ENCODE assay signal across 8 cellular contexts in genomic region chr5:10600629-10601245, GRCh38. TPM values are rescaled to one million over a fixed set of nuclear protein-coding genes. Genes with fewer than 3 reads are reported as not detected.
DNase-seq lines count a peak whose midpoint lies in the region; ATAC-seq and TF ChIP-seq lines count a peak whose summit lies in the region.

No MANE protein-coding gene starts in this region.

- no peaks in the 10 kb centered on the region for H3K36me3 Mint-ChIP-seq in MCF 10A (ENCODE audit: insufficient read depth, unreplicated experiment)
- peaks cover 58 to 71% of the 10 kb centered on the region in 2 donors for H3K36me3 Mint-ChIP-seq in stimulated activated naive B cell treated with anti-CD40 and anti-IgM and Interleukin-4, amounts not matched to agents 10 μg/mL and 1 μg/mL and 100 μg/mL, for 72 hours

- POLR2A ChIA-PET in MCF 10A (lab: Yijun Ruan, JAX), result interaction anchor here (0.7 to 2.4 kb wide), 17 partner anchors 8 to 619 kb away, joined by 3 to 10 read pairs (median 4); partner anchors contain the start of genes ANKRD33B and MARCHF6

- BruUV-seq in MCF 10A (replicated peaks; lab: Mats Ljungman, UMichigan), result no TSS peak

- peak overlapping the region; percentile 96 for H3K27ac Mint-ChIP-seq in MCF 10A (ENCODE audit: low read depth, unreplicated experiment)
- H3K27ac Mint-ChIP-seq in stimulated activated naive B cell treated with anti-CD40 and anti-IgM and Interleukin-4, amounts not matched to agents 10 μg/mL and 1 μg/mL and 100 μg/mL, for 72 hours, result peak overlapping the region; percentile 94

- H3K4me1 Mint-ChIP-seq in MCF 10A (ENCODE audit: insufficient read depth, unreplicated experiment), result peaks cover 40% of the 10 kb centered on the region
- peaks cover 57 to 76% of the 10 kb centered on the region in 2 donors for H3K4me1 Mint-ChIP-seq in stimulated activated naive B cell treated with anti-CD40 and anti-IgM and Interleukin-4, amounts not matched to agents 10 μg/mL and 1 μg/mL and 100 μg/mL, for 72 hours

- H3K4me3 Mint-ChIP-seq in MCF 10A (ENCODE audit: unreplicated experiment), result peak overlapping the region; percentile 72
- peak overlapping the region; percentile 36 to 75 for H3K4me3 Mint-ChIP-seq in stimulated activated naive B cell treated with anti-CD40 and anti-IgM and Interleukin-4, amounts not matched to agents 10 μg/mL and 1 μg/mL and 100 μg/mL, for 72 hours

- H3K9me3 Mint-ChIP-seq in MCF 10A (ENCODE audit: unreplicated experiment), result no peaks in the 10 kb centered on the region
- H3K9me3 Mint-ChIP-seq in stimulated activated naive B cell treated with anti-CD40 and anti-IgM and Interleukin-4, amounts not matched to agents 10 μg/mL and 1 μg/mL and 100 μg/mL, for 72 hours, result peaks cover 0 to 9% of the 10 kb centered on the region in 2 donors

- CTCF ChIA-PET in MCF 10A (lab: Yijun Ruan, JAX), result interaction anchor here (0.6 to 1.0 kb wide), 5 partner anchors 25 to 214 kb away, joined by 3 read pairs; no protein-coding TSS in a partner anchor

- no peak for TF ChIP-seq CTCF in MCF 10A (IDR thresholded peaks at IDR 0.05; ENCODE audit: unreplicated experiment)

- intact Hi-C loops in MCF 10A (cut with micrococcal nuclease), result loop anchor here (1.0 to 2.0 kb wide), 2 partner anchors 28 to 36 kb away; partner anchors contain the start of gene ANKRD33B

- ATAC-seq in GM19468 (IDR thresholded peaks at IDR 0.05; ENCODE audit: extremely low read depth, unreplicated experiment), result peak; percentile 78
- ATAC-seq in HG03460 (IDR thresholded peaks at IDR 0.05; ENCODE audit: unreplicated experiment), result peak; percentile 74
- ATAC-seq in stimulated activated naive B cell treated with anti-CD40 and anti-IgM and Interleukin-4, amounts not matched to agents 10 μg/mL and 1 μg/mL and 100 μg/mL, for 72 hours (replicated peaks), result peak; percentile 86 to 91

- peak; percentile 42 for DNase-seq in DMS53 treated with DMSO at 0.1 percent for 48 hours (lab: John Stamatoyannopoulos, UW; ENCODE audit: unreplicated experiment)
- DNase-seq in MCF 10A (ENCODE audit: unreplicated experiment), result peak; percentile 69
- peak; percentile 60 for DNase-seq in stimulated activated naive B cell treated with anti-CD40 and anti-IgM and Interleukin-4, amounts not matched to agents 10 μg/mL and 1 μg/mL and 100 μg/mL, for 72 hours
- no peak for DNase-seq in NCI-H1092 (lab: John Stamatoyannopoulos, UW)
- no peak for DNase-seq in activated gamma-delta T cell treated with Interleukin-2 at 50 U/mL for 16 hours
- no peak for DNase-seq in central memory CD4-positive, alpha-beta T cell

- H3K27me3 Mint-ChIP-seq in MCF 10A (ENCODE audit: insufficient read depth, unreplicated experiment), result no peaks in the 10 kb centered on the region
- no peaks in the 10 kb centered on the region for H3K27me3 Mint-ChIP-seq in stimulated activated naive B cell treated with anti-CD40 and anti-IgM and Interleukin-4, amounts not matched to agents 10 μg/mL and 1 μg/mL and 100 μg/mL, for 72 hours

RNA-seq across cellular contexts. Expression of gene ANKRD33B, which starts 36.9 kb away (rescaled TPM):
- total RNA-seq in MCF 10A (2022), result 3.1 TPM in 2 replicates

Comparison
In these comparisons a context has a peak if more than half of its experiments do, and no peak if none do; other contexts are left out.
1. DNase-seq: peak in DMS53 treated with DMSO at 0.1 percent for 48 hours (single experiment), MCF 10A (single experiment) and stimulated activated naive B cell treated with anti-CD40 and anti-IgM and Interleukin-4, amounts not matched to agents 10 μg/mL and 1 μg/mL and 100 μg/mL, for 72 hours (single experiment); none in NCI-H1092 (single experiment), activated gamma-delta T cell treated with Interleukin-2 at 50 U/mL for 16 hours (single experiment) and central memory CD4-positive, alpha-beta T cell (single experiment).
2. Peak in every context shown above with its lines, with median percentiles within 50 percentile points of each other: ATAC-seq.